19 cellular contexts compared by ENCODE assay signal in the genomic region with DNA sequence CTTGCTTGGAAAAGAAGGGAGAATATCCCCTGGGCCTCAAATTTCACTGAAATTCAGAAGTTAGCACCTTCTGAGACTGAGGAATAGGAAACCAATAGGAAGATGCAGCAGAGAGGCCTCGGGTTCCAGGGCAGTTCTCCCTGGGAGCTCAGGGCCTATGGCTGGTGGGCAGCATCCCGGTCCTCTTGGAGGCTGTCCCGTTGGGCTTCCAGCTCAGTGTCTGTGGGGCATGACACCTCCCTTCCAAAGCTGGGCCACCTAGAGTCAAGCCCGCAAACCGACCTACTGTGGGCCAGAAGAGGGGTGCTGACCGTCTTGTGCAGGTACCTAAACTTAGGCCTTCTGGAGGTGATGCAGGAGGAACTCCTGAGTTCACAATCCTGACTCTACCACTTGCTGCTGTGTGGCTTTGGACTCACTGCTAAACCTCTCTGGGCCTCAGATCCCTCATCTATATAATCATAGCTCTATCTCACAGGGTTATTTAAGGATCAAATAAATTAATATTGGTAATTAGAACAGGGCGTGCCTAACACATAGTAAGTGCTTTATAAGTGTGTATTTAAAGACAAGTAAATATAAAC. TPM values are rescaled to one million over a fixed set of nuclear protein-coding genes. Genes with fewer than 3 reads are reported as not detected.
"Had no signal": no experiment of that assay in that cellular context is flagged by ENCODE, and none has a peak within 500 bp of the region (broad histone marks: within the 10 kb centered on the region; RNA-seq: fewer than 3 reads in every experiment).

No MANE protein-coding gene starts in this region.

- H3K27ac Mint-ChIP-seq: activated naive CD4-positive, alpha-beta T cell treated with anti-CD3 and anti-CD28 coated beads for 36 hours; activated naive CD8-positive, alpha-beta T cell treated with anti-CD3 and anti-CD28 coated beads, Interleukin-2, amount 10 ng/mL, durations not matched to agents 7 days and 5 days; natural killer cell; T-cell; T-helper 2 cell treated with Interferon-gamma antibody and Interleukin-4, amounts not matched to agents 5 μg/mL and 100 μg/mL, for 36 hours had no signal

- H3K4me3 ChIP-seq: body of pancreas, left ventricle myocardium inferior, sigmoid colon, spleen, upper lobe of left lung had no signal

- ATAC-seq: natural killer cell, T-cell had no signal

- H3K9me3 ChIP-seq: body of pancreas, left ventricle myocardium inferior, sigmoid colon, spleen, upper lobe of left lung had no signal

- H3K27ac ChIP-seq: spleen, upper lobe of left lung had no signal

- H3K36me3 Mint-ChIP-seq: activated naive CD8-positive, alpha-beta T cell treated with anti-CD3 and anti-CD28 coated beads, Interleukin-2, amount 10 ng/mL, durations not matched to agents 7 days and 5 days; natural killer cell; T-cell had no signal

- H3K27me3 Mint-ChIP-seq: T-cell had no signal

- H3K4me1 Mint-ChIP-seq: activated naive CD8-positive, alpha-beta T cell treated with anti-CD3 and anti-CD28 coated beads, Interleukin-2, amount 10 ng/mL, durations not matched to agents 7 days and 5 days; natural killer cell; T-cell had no signal

- H3K4me3 Mint-ChIP-seq: activated naive CD4-positive, alpha-beta T cell treated with anti-CD3 and anti-CD28 coated beads for 36 hours; activated naive CD8-positive, alpha-beta T cell treated with anti-CD3 and anti-CD28 coated beads, Interleukin-2, amount 10 ng/mL, durations not matched to agents 7 days and 5 days; natural killer cell; T-cell; T-helper 2 cell treated with Interferon-gamma antibody and Interleukin-4, amounts not matched to agents 5 μg/mL and 100 μg/mL, for 36 hours had no signal

- DNase-seq: activated CD8-positive, alpha-beta memory T cell treated with anti-CD3 and anti-CD28 coated beads, Interleukin-2, amount 50 U/mL, for 48 hours; activated naive CD4-positive, alpha-beta T cell treated with anti-CD3 and anti-CD28 coated beads for 36 hours; activated naive CD8-positive, alpha-beta T cell treated with anti-CD3 and anti-CD28 coated beads, Interleukin-2, amount 10 ng/mL, durations not matched to agents 7 days and 5 days; activated T-cell treated with anti-CD3 and anti-CD28 coated beads, Interleukin-2, amount 50 U/mL, for 48 hours; body of pancreas; effector memory CD4-positive, alpha-beta T cell; foreskin melanocyte; left ventricle myocardium inferior; midbrain; natural killer cell; sigmoid colon; spleen; stimulated activated CD4-positive, alpha-beta T cell treated with anti-CD3 and anti-CD28 coated beads, Interleukin-4, amount 100 ng/mL, for 1 hour; stimulated activated naive CD4-positive, alpha-beta T cell treated with Interleukin-2 at 50 U/mL for 16 hours; T-cell had no signal

- H3K9me3 Mint-ChIP-seq: activated naive CD4-positive, alpha-beta T cell treated with anti-CD3 and anti-CD28 coated beads for 36 hours; activated naive CD8-positive, alpha-beta T cell treated with anti-CD3 and anti-CD28 coated beads, Interleukin-2, amount 10 ng/mL, durations not matched to agents 7 days and 5 days; natural killer cell; T-cell; T-helper 2 cell treated with Interferon-gamma antibody and Interleukin-4, amounts not matched to agents 5 μg/mL and 100 μg/mL, for 36 hours had no signal

- H3K36me3 ChIP-seq: left ventricle myocardium inferior, sigmoid colon, spleen, upper lobe of left lung had no signal

- H3K4me1 ChIP-seq: body of pancreas, spleen had no signal

- H3K27me3 ChIP-seq: body of pancreas, sigmoid colon, spleen, upper lobe of left lung had no signal

RNA-seq across cellular contexts. Expression of gene SIAH3, which starts 17.1 kb away (rescaled TPM):
- total RNA-seq: dermis microvascular lymphatic vessel endothelial cell, left ventricle myocardium inferior, lung microvascular endothelial cell, natural killer cell, sigmoid colon had no signal
